Comparison of ENCODE assay signal across 1 cellular context in the genomic region with DNA sequence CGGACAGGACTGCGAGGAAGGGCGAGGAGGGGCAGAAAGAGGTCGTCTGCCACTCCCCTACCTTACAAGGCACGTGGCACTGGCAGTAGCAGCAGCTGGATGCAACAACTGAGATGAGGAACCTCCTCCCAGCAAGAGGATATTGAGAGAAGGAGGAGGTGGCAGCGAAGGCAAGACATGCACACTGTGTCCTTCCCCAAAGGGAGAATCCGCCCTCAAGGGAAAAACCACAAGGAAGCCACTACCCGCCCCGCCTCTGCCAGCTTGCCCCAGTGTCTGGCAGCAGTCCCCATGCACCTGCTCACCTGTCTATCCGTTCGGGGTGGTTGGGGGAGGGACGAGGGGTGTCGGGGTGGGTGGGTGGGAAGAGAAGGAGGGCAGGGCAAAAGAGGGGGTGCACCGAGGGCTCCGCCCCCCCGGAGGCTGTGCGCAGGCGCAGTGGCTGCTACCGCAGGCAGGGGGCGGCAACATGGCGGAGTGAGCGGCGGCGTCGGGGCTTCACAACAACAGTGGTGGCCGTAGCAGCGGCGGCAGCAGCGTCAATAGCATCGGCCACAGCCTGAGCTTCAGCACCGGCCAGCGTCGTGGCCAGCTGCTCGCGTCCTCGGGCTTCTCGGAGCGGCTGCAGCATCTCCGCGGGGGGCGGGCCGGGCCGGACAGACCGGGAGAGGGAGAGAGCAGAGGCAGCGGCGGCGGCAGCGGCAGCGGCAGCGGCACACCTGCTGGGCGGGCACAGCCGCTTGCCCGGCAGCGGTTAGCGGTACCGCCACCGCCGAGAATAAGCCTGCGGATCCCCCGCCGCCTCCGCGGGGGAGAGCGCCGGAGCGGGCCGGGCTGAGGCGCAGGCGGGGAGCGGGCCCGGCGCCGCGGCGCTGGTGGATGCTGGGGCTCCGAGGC.
TF ChIP-seq lines count a peak whose summit lies in the region.

A gene with protein sequence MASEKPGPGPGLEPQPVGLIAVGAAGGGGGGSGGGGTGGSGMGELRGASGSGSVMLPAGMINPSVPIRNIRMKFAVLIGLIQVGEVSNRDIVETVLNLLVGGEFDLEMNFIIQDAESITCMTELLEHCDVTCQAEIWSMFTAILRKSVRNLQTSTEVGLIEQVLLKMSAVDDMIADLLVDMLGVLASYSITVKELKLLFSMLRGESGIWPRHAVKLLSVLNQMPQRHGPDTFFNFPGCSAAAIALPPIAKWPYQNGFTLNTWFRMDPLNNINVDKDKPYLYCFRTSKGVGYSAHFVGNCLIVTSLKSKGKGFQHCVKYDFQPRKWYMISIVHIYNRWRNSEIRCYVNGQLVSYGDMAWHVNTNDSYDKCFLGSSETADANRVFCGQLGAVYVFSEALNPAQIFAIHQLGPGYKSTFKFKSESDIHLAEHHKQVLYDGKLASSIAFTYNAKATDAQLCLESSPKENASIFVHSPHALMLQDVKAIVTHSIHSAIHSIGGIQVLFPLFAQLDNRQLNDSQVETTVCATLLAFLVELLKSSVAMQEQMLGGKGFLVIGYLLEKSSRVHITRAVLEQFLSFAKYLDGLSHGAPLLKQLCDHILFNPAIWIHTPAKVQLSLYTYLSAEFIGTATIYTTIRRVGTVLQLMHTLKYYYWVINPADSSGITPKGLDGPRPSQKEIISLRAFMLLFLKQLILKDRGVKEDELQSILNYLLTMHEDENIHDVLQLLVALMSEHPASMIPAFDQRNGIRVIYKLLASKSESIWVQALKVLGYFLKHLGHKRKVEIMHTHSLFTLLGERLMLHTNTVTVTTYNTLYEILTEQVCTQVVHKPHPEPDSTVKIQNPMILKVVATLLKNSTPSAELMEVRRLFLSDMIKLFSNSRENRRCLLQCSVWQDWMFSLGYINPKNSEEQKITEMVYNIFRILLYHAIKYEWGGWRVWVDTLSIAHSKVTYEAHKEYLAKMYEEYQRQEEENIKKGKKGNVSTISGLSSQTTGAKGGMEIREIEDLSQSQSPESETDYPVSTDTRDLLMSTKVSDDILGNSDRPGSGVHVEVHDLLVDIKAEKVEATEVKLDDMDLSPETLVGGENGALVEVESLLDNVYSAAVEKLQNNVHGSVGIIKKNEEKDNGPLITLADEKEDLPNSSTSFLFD (N-terminal part only) (plus strand): TSS at position 436 of the 897 bp plus-strand sequence. CDS start 551 bp downstream, outside the sequence.

TF ChIP-seq in HEK293, 187 proteins besides CTCF, POLR2A, EP300 and RAD21 (continued from another document and continues in another):
- TF ChIP-seq, protein P1, sequence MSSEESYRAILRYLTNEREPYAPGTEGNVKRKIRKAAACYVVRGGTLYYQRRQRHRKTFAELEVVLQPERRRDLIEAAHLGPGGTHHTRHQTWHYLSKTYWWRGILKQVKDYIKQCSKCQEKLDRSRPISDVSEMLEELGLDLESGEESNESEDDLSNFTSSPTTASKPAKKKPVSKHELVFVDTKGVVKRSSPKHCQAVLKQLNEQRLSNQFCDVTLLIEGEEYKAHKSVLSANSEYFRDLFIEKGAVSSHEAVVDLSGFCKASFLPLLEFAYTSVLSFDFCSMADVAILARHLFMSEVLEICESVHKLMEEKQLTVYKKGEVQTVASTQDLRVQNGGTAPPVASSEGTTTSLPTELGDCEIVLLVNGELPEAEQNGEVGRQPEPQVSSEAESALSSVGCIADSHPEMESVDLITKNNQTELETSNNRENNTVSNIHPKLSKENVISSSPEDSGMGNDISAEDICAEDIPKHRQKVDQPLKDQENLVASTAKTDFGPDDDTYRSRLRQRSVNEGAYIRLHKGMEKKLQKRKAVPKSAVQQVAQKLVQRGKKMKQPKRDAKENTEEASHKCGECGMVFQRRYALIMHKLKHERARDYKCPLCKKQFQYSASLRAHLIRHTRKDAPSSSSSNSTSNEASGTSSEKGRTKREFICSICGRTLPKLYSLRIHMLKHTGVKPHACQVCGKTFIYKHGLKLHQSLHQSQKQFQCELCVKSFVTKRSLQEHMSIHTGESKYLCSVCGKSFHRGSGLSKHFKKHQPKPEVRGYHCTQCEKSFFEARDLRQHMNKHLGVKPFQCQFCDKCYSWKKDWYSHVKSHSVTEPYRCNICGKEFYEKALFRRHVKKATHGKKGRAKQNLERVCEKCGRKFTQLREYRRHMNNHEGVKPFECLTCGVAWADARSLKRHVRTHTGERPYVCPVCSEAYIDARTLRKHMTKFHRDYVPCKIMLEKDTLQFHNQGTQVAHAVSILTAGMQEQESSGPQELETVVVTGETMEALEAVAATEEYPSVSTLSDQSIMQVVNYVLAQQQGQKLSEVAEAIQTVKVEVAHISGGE (tag by site-specific recombination; conservative IDR thresholded peaks at IDR 0.05; ENCODE audit: low read depth) = no peak
- TF ChIP-seq, protein P2, sequence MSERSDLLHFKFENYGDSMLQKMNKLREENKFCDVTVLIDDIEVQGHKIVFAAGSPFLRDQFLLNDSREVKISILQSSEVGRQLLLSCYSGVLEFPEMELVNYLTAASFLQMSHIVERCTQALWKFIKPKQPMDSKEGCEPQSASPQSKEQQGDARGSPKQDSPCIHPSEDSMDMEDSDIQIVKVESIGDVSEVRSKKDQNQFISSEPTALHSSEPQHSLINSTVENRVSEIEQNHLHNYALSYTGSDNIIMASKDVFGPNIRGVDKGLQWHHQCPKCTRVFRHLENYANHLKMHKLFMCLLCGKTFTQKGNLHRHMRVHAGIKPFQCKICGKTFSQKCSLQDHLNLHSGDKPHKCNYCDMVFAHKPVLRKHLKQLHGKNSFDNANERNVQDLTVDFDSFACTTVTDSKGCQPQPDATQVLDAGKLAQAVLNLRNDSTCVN (tag by site-specific recombination; optimal IDR thresholded peaks at IDR 0.05) = no peak
- TF ChIP-seq ZNF473 (tag by site-specific recombination; IDR thresholded peaks at IDR 0.05) (no peak), ZNF777 (tag by site-specific recombination; IDR thresholded peaks at IDR 0.05; ENCODE audit: borderline replicate concordance) (peak; percentile 89), ZFP69B (tag by site-specific recombination; IDR thresholded peaks at IDR 0.05) (0 out of 2 replicates have a peak, but pooled peaks have one; percentile 33), KLF16 (tag by site-specific recombination; IDR thresholded peaks at IDR 0.05) (peak; percentile 80), ZNF510 (tag by site-specific recombination; IDR thresholded peaks at IDR 0.05; ENCODE audit: insufficient replicate concordance) (no peak), ZIC2 (tag by site-specific recombination; IDR thresholded peaks at IDR 0.05) (peak; percentile 76), KLF1 (tag by site-specific recombination; IDR thresholded peaks at IDR 0.05) (no peak), EGR2 (tag by site-specific recombination; IDR thresholded peaks at IDR 0.05; ENCODE audit: low read depth) (peak; percentile 33; the same call in 1 of the 2 replicates), ZNF529 (tag by site-specific recombination; IDR thresholded peaks at IDR 0.05; ENCODE audit: insufficient replicate concordance) (no peak), ZNF600 (tag by site-specific recombination; IDR thresholded peaks at IDR 0.05) (0 out of 2 replicates have a peak, but pooled peaks have one; percentile 29), ZNF548 (tag by site-specific recombination; IDR thresholded peaks at IDR 0.05) (no peak), ZNF843 (tag by site-specific recombination; IDR thresholded peaks at IDR 0.05) (no peak), MZF1 (tag by site-specific recombination; IDR thresholded peaks at IDR 0.05; ENCODE audit: borderline replicate concordance) (no peak), ZNF132 (tag by site-specific recombination; IDR thresholded peaks at IDR 0.05; ENCODE audit: borderline replicate concordance) (no peak), TCF7L2 (IDR thresholded peaks at IDR 0.05; ENCODE audit: borderline replicate concordance, low read depth, low read length) (no peak), YY2 (tag by site-specific recombination; IDR thresholded peaks at IDR 0.05) (peak; percentile 61; the same call in 1 of the 2 replicates), ZNF335 (tag by site-specific recombination; conservative IDR thresholded peaks at IDR 0.05) (peak; percentile 85), ZNF426 (tag by site-specific recombination; IDR thresholded peaks at IDR 0.05) (no peak), ZNF585B (tag by site-specific recombination; IDR thresholded peaks at IDR 0.05) (no peak), ZFP37 (tag by site-specific recombination; IDR thresholded peaks at IDR 0.05) (peak; percentile 43; the same call in 1 of the 2 replicates)
- TF ChIP-seq, protein P3, sequence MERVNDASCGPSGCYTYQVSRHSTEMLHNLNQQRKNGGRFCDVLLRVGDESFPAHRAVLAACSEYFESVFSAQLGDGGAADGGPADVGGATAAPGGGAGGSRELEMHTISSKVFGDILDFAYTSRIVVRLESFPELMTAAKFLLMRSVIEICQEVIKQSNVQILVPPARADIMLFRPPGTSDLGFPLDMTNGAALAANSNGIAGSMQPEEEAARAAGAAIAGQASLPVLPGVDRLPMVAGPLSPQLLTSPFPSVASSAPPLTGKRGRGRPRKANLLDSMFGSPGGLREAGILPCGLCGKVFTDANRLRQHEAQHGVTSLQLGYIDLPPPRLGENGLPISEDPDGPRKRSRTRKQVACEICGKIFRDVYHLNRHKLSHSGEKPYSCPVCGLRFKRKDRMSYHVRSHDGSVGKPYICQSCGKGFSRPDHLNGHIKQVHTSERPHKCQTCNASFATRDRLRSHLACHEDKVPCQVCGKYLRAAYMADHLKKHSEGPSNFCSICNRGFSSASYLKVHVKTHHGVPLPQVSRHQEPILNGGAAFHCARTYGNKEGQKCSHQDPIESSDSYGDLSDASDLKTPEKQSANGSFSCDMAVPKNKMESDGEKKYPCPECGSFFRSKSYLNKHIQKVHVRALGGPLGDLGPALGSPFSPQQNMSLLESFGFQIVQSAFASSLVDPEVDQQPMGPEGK (tag by site-specific recombination; IDR thresholded peaks at IDR 0.05) = peak; percentile 66; the same call in 1 of the 2 replicates
- TF ChIP-seq, protein P4, sequence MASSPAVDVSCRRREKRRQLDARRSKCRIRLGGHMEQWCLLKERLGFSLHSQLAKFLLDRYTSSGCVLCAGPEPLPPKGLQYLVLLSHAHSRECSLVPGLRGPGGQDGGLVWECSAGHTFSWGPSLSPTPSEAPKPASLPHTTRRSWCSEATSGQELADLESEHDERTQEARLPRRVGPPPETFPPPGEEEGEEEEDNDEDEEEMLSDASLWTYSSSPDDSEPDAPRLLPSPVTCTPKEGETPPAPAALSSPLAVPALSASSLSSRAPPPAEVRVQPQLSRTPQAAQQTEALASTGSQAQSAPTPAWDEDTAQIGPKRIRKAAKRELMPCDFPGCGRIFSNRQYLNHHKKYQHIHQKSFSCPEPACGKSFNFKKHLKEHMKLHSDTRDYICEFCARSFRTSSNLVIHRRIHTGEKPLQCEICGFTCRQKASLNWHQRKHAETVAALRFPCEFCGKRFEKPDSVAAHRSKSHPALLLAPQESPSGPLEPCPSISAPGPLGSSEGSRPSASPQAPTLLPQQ (tag by site-specific recombination; IDR thresholded peaks at IDR 0.05) = 0 out of 2 replicates have a peak, but pooled peaks have one; percentile 13
- TF ChIP-seq, protein P5, sequence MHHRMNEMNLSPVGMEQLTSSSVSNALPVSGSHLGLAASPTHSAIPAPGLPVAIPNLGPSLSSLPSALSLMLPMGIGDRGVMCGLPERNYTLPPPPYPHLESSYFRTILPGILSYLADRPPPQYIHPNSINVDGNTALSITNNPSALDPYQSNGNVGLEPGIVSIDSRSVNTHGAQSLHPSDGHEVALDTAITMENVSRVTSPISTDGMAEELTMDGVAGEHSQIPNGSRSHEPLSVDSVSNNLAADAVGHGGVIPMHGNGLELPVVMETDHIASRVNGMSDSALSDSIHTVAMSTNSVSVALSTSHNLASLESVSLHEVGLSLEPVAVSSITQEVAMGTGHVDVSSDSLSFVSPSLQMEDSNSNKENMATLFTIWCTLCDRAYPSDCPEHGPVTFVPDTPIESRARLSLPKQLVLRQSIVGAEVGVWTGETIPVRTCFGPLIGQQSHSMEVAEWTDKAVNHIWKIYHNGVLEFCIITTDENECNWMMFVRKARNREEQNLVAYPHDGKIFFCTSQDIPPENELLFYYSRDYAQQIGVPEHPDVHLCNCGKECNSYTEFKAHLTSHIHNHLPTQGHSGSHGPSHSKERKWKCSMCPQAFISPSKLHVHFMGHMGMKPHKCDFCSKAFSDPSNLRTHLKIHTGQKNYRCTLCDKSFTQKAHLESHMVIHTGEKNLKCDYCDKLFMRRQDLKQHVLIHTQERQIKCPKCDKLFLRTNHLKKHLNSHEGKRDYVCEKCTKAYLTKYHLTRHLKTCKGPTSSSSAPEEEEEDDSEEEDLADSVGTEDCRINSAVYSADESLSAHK (tag by site-specific recombination; IDR thresholded peaks at IDR 0.05) = 0 out of 2 replicates have a peak, but pooled peaks have one; percentile 18
- TF ChIP-seq, protein P6, sequence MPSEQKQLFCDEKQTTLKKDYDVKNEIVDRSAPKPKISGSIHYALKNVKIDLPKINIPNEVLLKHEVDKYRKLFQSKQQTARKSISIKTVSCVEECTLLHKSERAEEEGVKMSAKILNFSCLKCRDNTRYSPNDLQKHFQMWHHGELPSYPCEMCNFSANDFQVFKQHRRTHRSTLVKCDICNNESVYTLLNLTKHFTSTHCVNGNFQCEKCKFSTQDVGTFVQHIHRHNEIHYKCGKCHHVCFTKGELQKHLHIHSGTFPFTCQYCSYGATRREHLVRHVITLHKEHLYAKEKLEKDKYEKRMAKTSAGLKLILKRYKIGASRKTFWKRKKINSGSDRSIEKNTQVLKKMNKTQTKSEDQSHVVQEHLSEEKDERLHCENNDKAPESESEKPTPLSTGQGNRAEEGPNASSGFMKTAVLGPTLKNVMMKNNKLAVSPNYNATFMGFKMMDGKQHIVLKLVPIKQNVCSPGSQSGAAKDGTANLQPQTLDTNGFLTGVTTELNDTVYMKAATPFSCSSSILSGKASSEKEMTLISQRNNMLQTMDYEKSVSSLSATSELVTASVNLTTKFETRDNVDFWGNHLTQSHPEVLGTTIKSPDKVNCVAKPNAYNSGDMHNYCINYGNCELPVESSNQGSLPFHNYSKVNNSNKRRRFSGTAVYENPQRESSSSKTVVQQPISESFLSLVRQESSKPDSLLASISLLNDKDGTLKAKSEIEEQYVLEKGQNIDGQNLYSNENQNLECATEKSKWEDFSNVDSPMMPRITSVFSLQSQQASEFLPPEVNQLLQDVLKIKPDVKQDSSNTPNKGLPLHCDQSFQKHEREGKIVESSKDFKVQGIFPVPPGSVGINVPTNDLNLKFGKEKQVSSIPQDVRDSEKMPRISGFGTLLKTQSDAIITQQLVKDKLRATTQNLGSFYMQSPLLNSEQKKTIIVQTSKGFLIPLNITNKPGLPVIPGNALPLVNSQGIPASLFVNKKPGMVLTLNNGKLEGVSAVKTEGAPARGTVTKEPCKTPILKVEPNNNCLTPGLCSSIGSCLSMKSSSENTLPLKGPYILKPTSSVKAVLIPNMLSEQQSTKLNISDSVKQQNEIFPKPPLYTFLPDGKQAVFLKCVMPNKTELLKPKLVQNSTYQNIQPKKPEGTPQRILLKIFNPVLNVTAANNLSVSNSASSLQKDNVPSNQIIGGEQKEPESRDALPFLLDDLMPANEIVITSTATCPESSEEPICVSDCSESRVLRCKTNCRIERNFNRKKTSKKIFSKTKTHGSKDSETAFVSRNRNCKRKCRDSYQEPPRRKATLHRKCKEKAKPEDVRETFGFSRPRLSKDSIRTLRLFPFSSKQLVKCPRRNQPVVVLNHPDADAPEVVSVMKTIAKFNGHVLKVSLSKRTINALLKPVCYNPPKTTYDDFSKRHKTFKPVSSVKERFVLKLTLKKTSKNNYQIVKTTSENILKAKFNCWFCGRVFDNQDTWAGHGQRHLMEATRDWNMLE (tag by site-specific recombination; conservative IDR thresholded peaks at IDR 0.05; ENCODE audit: low read depth) = no peak
- TF ChIP-seq, protein P7, sequence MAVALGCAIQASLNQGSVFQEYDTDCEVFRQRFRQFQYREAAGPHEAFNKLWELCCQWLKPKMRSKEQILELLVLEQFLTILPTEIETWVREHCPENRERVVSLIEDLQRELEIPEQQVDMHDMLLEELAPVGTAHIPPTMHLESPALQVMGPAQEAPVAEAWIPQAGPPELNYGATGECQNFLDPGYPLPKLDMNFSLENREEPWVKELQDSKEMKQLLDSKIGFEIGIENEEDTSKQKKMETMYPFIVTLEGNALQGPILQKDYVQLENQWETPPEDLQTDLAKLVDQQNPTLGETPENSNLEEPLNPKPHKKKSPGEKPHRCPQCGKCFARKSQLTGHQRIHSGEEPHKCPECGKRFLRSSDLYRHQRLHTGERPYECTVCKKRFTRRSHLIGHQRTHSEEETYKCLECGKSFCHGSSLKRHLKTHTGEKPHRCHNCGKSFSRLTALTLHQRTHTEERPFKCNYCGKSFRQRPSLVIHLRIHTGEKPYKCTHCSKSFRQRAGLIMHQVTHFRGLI (tag by site-specific recombination; IDR thresholded peaks at IDR 0.05) = no peak
